26 cellular contexts compared by ENCODE assay signal in genomic region chr3:17079933-17080332, GRCh38.
DNase-seq lines count a peak whose midpoint lies in the region; ATAC-seq, FAIRE-seq and TF ChIP-seq lines count a peak whose summit lies in the region.
"Had no signal": no experiment of that assay in that cellular context is flagged by ENCODE, and none has a peak within 500 bp of the region (broad histone marks: within the 10 kb centered on the region; RNA-seq: fewer than 3 reads in every experiment).

No MANE protein-coding gene starts in this region.

- H3K36me3 ChIP-seq in H1 (ENCODE audit: control insufficient read depth in 2 of 4, insufficient read depth in 4 of 4, low read length in 3 of 4): 0 out of 8 replicates have a peak, but pooled peaks cover 0 to 3% (median 0%) of the 10 kb centered on the region in 4 experiments

- no peak overlapping the region for H3K14ac ChIP-seq in H1 (ENCODE audit: insufficient read length)

- H3K4me3 Mint-ChIP-seq in activated CD4-positive, alpha-beta T cell treated with anti-CD3 and anti-CD28 coated beads, Interleukin-2, amount 10 ng/mL, durations not matched to agents 24 days and 14 days: peak overlapping the region; percentile 45
- no peak overlapping the region for H3K4me3 Mint-ChIP-seq in stimulated activated naive B cell treated with anti-CD40 and anti-IgM and Interleukin-4, amounts not matched to agents 10 μg/mL and 1 μg/mL and 100 μg/mL, for 72 hours
- H3K4me3 Mint-ChIP-seq: CD8-positive, alpha-beta memory T cell; GM23338; IgD-negative memory B cell had no signal

- H4K91ac ChIP-seq in H1 (replicated peaks; ENCODE audit: insufficient read length, low read length): no peak overlapping the region

- no peak overlapping the region for H3K56ac ChIP-seq in H1 (replicated peaks; ENCODE audit: insufficient read length, low read depth, low read length)

- no peak overlapping the region for H3K18ac ChIP-seq in H1 (ENCODE audit: extremely low read depth, low read length)

- TF ChIP-seq RAD21 in H1 (IDR thresholded peaks at IDR 0.05 in 1 of 2, conservative IDR thresholded peaks at IDR 0.05 in 1 of 2; ENCODE audit: low read depth in 2 of 2, low read length in 2 of 2): no peak

- no peaks in the 10 kb centered on the region for H3K79me1 ChIP-seq in H1 (ENCODE audit: low read depth, low read length)

- H3K27me3 Mint-ChIP-seq in activated CD4-positive, alpha-beta T cell treated with anti-CD3 and anti-CD28 coated beads, Interleukin-2, amount 10 ng/mL, durations not matched to agents 24 days and 14 days: no peaks in the 10 kb centered on the region
- no peaks in the 10 kb centered on the region for H3K27me3 Mint-ChIP-seq in stimulated activated naive B cell treated with anti-CD40 and anti-IgM and Interleukin-4, amounts not matched to agents 10 μg/mL and 1 μg/mL and 100 μg/mL, for 72 hours
- H3K27me3 Mint-ChIP-seq: IgD-negative memory B cell had no signal

- CTCF ChIA-PET in H1 (lab: Charles Lee; ENCODE audit: partially characterized antibody): interaction anchor here (0.6 kb wide), 1 partner anchor 673 kb away, joined by 3 read pairs; no protein-coding TSS in a partner anchor

- no peaks in the 10 kb centered on the region; a peak in 1 of 4 replicates for H3K9me3 ChIP-seq in H1 (ENCODE audit: insufficient read depth in 2 of 2, low read depth in 1 of 2, low read length in 1 of 2)

- POLR2A ChIA-PET in H1 (lab: Charles Lee; ENCODE audit: partially characterized antibody): no interaction called here

- H2BK12ac ChIP-seq in H1 (ENCODE audit: low read depth, low read length): peak overlapping the region; percentile 12; the same call in 1 of the 2 replicates

- no peak overlapping the region for H4K8ac ChIP-seq in H1 (ENCODE audit: extremely low read depth, insufficient read depth, low read length)

- no peak for TF ChIP-seq EP300 in H1 (IDR thresholded peaks at IDR 0.05; ENCODE audit: borderline replicate concordance in 1 of 2, low read depth in 2 of 2, low read length in 2 of 2)

- H3K23me2 ChIP-seq in H1 (ENCODE audit: low read depth, low read length): no peaks in the 10 kb centered on the region

- intact Hi-C loops in activated CD4-positive, alpha-beta T cell treated with anti-CD3 and anti-CD28 coated beads, Interleukin-2, amount 10 ng/mL, durations not matched to agents 24 days and 14 days (cut with micrococcal nuclease): loop anchor here (5.0 kb wide), 1 partner anchor 193 kb away; no protein-coding TSS in a partner anchor
- intact Hi-C loops in Right ventricle myocardium inferior (cut with DNase I) (no loop called here), cardiac septum (cut with DNase I) (no loop called here)

- no peak overlapping the region for H3K4me2 ChIP-seq in H1 (ENCODE audit: insufficient read depth in 1 of 2, low read depth in 2 of 2, low read length in 2 of 2)
- H3K4me2 ChIP-seq: GM23338 had no signal

- no peak overlapping the region for H2AFZ ChIP-seq in H1 (ENCODE audit: low read length)
- H2AFZ ChIP-seq: GM23338 had no signal

- no peak overlapping the region for H3K27ac ChIP-seq in H1 (ENCODE audit: low read depth, low read length)
- H3K27ac ChIP-seq: RWPE1 had no signal

- no peak overlapping the region for H3K9ac ChIP-seq in H1 (replicated peaks in 1 of 4; ENCODE audit: extremely low read depth in 1 of 4, low read depth in 3 of 4, low read length in 3 of 4)

- WGBS in H1 (ENCODE audit: extremely low coverage in 1 of 2, insufficient coverage in 1 of 2, insufficient read length in 1 of 2, insufficient replicate concordance in 2 of 2, low coverage in 1 of 2, low lambda C conversion rate in 2 of 2, missing lambda C conversion rate in 1 of 2), 2 experiments: 92% methylated on average over 6 of the region's 6 CpGs; no CpG with 5 or more reads in 1 of the 2 experiments

- H3K23ac ChIP-seq in H1 (ENCODE audit: insufficient read length): no peak overlapping the region

- H3K9me3 Mint-ChIP-seq in activated CD4-positive, alpha-beta T cell treated with anti-CD3 and anti-CD28 coated beads, Interleukin-2, amount 10 ng/mL, durations not matched to agents 24 days and 14 days: peaks cover 22% of the 10 kb centered on the region
- H3K9me3 Mint-ChIP-seq in stimulated activated naive B cell treated with anti-CD40 and anti-IgM and Interleukin-4, amounts not matched to agents 10 μg/mL and 1 μg/mL and 100 μg/mL, for 72 hours: no peaks in the 10 kb centered on the region
- H3K9me3 Mint-ChIP-seq: GM23338, IgD-negative memory B cell had no signal

- no peak overlapping the region for H3K4ac ChIP-seq in H1 (replicated peaks; ENCODE audit: insufficient read length, low read depth, low read length)

- H3K4me1 ChIP-seq in H1 (replicated peaks in 1 of 4; ENCODE audit: control insufficient read depth in 3 of 4, insufficient read depth in 4 of 4, low read length in 3 of 4): peaks cover 0 to 3% (median 0%) of the 10 kb centered on the region in 4 experiments; a peak in 1 of 7 replicates

- no peaks in the 10 kb centered on the region for H4K20me1 ChIP-seq in H1 (replicated peaks in 1 of 2; ENCODE audit: control insufficient read depth in 1 of 2, insufficient read depth in 2 of 2, low read length in 2 of 2)

- H2BK15ac ChIP-seq in H1 (ENCODE audit: low read length): no peak overlapping the region

- no peak overlapping the region for H2BK20ac ChIP-seq in H1 (ENCODE audit: low read length)

- no peaks in the 10 kb centered on the region for H3K79me2 ChIP-seq in H1 (ENCODE audit: control insufficient read depth in 1 of 2, insufficient read depth in 2 of 2, low read length in 2 of 2)

- TF ChIP-seq POLR2A in H1 (IDR thresholded peaks at IDR 0.05; ENCODE audit: control extremely low read depth in 1 of 2, low read depth in 2 of 2, low read length in 2 of 2): no peak

- no peak for TF ChIP-seq CTCF in H1 (IDR thresholded peaks at IDR 0.05; ENCODE audit: control extremely low read depth in 1 of 3, insufficient read depth in 1 of 3, low read depth in 1 of 3, low read length in 3 of 3)

- peak overlapping the region; percentile 84 for H3K27ac Mint-ChIP-seq in activated CD4-positive, alpha-beta T cell treated with anti-CD3 and anti-CD28 coated beads, Interleukin-2, amount 10 ng/mL, durations not matched to agents 24 days and 14 days
- no peak overlapping the region for H3K27ac Mint-ChIP-seq in stimulated activated naive B cell treated with anti-CD40 and anti-IgM and Interleukin-4, amounts not matched to agents 10 μg/mL and 1 μg/mL and 100 μg/mL, for 72 hours
- H3K27ac Mint-ChIP-seq: GM23338 had no signal

- H3K36me3 Mint-ChIP-seq in activated CD4-positive, alpha-beta T cell treated with anti-CD3 and anti-CD28 coated beads, Interleukin-2, amount 10 ng/mL, durations not matched to agents 24 days and 14 days (ENCODE audit: low read depth): peaks cover 75% of the 10 kb centered on the region
- peaks cover 49 to 62% of the 10 kb centered on the region in 2 donors for H3K36me3 Mint-ChIP-seq in stimulated activated naive B cell treated with anti-CD40 and anti-IgM and Interleukin-4, amounts not matched to agents 10 μg/mL and 1 μg/mL and 100 μg/mL, for 72 hours

- no peak for ATAC-seq in Right ventricle myocardium inferior
- no peak for ATAC-seq in HG02885 (IDR thresholded peaks at IDR 0.05; ENCODE audit: poor library complexity, unreplicated experiment)
- no peak for ATAC-seq in stimulated activated naive B cell treated with anti-CD40 and anti-IgM and Interleukin-4, amounts not matched to agents 10 μg/mL and 1 μg/mL and 100 μg/mL, for 72 hours (replicated peaks)
- ATAC-seq: GM23338, HCT116 had no signal

- no peak for FAIRE-seq in H1 (lab: Jason Lieb, UNC)
- FAIRE-seq: GM12892 had no signal

- H3K4me1 Mint-ChIP-seq in activated CD4-positive, alpha-beta T cell treated with anti-CD3 and anti-CD28 coated beads, Interleukin-2, amount 10 ng/mL, durations not matched to agents 24 days and 14 days: peaks cover 52% of the 10 kb centered on the region
- peaks cover 2 to 24% of the 10 kb centered on the region in 2 donors for H3K4me1 Mint-ChIP-seq in stimulated activated naive B cell treated with anti-CD40 and anti-IgM and Interleukin-4, amounts not matched to agents 10 μg/mL and 1 μg/mL and 100 μg/mL, for 72 hours
- H3K4me1 Mint-ChIP-seq: GM23338 had no signal

- no peaks in the 10 kb centered on the region for H3K27me3 ChIP-seq in H1 (replicated peaks in 1 of 4; ENCODE audit: control insufficient read depth in 3 of 4, extremely low read depth in 1 of 4, insufficient read depth in 3 of 4, low read length in 3 of 4)

- no peak overlapping the region for H2BK5ac ChIP-seq in H1 (ENCODE audit: low read depth, low read length)

- H2AK5ac ChIP-seq in H1 (ENCODE audit: low read depth, low read length): no peak overlapping the region

- no peak overlapping the region for H2BK120ac ChIP-seq in H1 (replicated peaks; ENCODE audit: low read depth, low read length)

- H4K5ac ChIP-seq in H1 (ENCODE audit: insufficient read length, low read depth, low read length): no peak overlapping the region

- no peak overlapping the region for H3K4me3 ChIP-seq in H1 (ENCODE audit: extremely low read depth in 1 of 4, insufficient read depth in 2 of 4, low read depth in 3 of 4, low read length in 4 of 4)
- H3K4me3 ChIP-seq: GM23338 had no signal

- peak; percentile 73 for DNase-seq in activated CD4-positive, alpha-beta T cell treated with anti-CD3 and anti-CD28 coated beads, Interleukin-2, amount 10 ng/mL, durations not matched to agents 24 days and 14 days
- DNase-seq in activated CD4-positive, alpha-beta T cell treated with anti-CD3 and anti-CD28 coated beads for 4 hours: no peak
- DNase-seq in Right ventricle myocardium inferior (ENCODE audit: missing footprints) (peak; percentile 5), cardiac septum (ENCODE audit: low spot score) (no peak), H1 (ENCODE audit: low read depth in 1 of 2, low spot score in 2 of 2) (no peak)
- DNase-seq in stimulated activated naive B cell treated with anti-CD40 and anti-IgM and Interleukin-4, amounts not matched to agents 10 μg/mL and 1 μg/mL and 100 μg/mL, for 72 hours: no peak
- DNase-seq: AML-193; C1 segment of cervical spinal cord; Calu3; DMS153; Karpas-422; MV-4-11; NCI-H1105 treated with DMSO at 0.1 percent for 48 hours; NCI-H2029 treated with DMSO at 0.1 percent for 48 hours; NCI-H2171; NCI-H345; NCI-H524; NCI-H774; NK-92 treated with Interleukin-12 subunit alpha and Interleukin-12 subunit beta, amount 100 ng/mL, for 24 hours had no signal

TF ChIP-seq in H1, 55 proteins besides CTCF, POLR2A, EP300 and RAD21 (continues in another document):
- no peak for TF ChIP-seq ZNF274 (IDR thresholded peaks at IDR 0.05; ENCODE audit: borderline replicate concordance, extremely low read depth, low read length)
- no peak for TF ChIP-seq TCF12 (IDR thresholded peaks at IDR 0.05; ENCODE audit: low read depth, low read length)
- TF ChIP-seq RNF2 (IDR thresholded peaks at IDR 0.05; ENCODE audit: borderline replicate concordance, low read depth, low read length, missing control alignments, poor library complexity, severe bottlenecking): no peak
- TF ChIP-seq NANOG (IDR thresholded peaks at IDR 0.05; ENCODE audit: insufficient read depth, low read depth, low read length, poor library complexity, severe bottlenecking): no peak
- TF ChIP-seq NRF1 (IDR thresholded peaks at IDR 0.05; ENCODE audit: low read depth, low read length): no peak
- no peak for TF ChIP-seq BCL11A (IDR thresholded peaks at IDR 0.05; ENCODE audit: low read depth in 2 of 2, low read length in 2 of 2)
- no peak for TF ChIP-seq JUN (IDR thresholded peaks at IDR 0.05; ENCODE audit: low read depth, low read length)
- TF ChIP-seq GTF2F1 (IDR thresholded peaks at IDR 0.05; ENCODE audit: borderline replicate concordance, low read depth, low read length): no peak

Comparison
In these comparisons a context has a peak if more than half of its experiments do, and no peak if none do; other contexts are left out.
1. DNase-seq: peak in activated CD4-positive, alpha-beta T cell treated with anti-CD3 and anti-CD28 coated beads, Interleukin-2, amount 10 ng/mL, durations not matched to agents 24 days and 14 days (single experiment) and Right ventricle myocardium inferior (single experiment); none in activated CD4-positive, alpha-beta T cell treated with anti-CD3 and anti-CD28 coated beads for 4 hours (0 of 2), cardiac septum (single experiment), H1 (0 of 2) and stimulated activated naive B cell treated with anti-CD40 and anti-IgM and Interleukin-4, amounts not matched to agents 10 μg/mL and 1 μg/mL and 100 μg/mL, for 72 hours (single experiment).